ENCODE assay signal across 1 cellular context in genomic region chr14:60164717-60165546, GRCh38.
TF ChIP-seq lines count a peak whose summit lies in the region.

TSS of gene DHRS7 (minus strand) at chr14:60165398. CDS start at chr14:60165309, 89 bp downstream.

TF ChIP-seq in WTC11, 78 proteins besides CTCF, POLR2A, EP300 and RAD21 (continued from another document):
- peak; percentile 99 for TF ChIP-seq HMGXB4 (CRISPR knock-in tag; IDR thresholded peaks at IDR 0.05)
- TF ChIP-seq TP53 (CRISPR knock-in tag; IDR thresholded peaks at IDR 0.05) = peak; percentile 87
- no peak for TF ChIP-seq ZNF121 (CRISPR knock-in tag; IDR thresholded peaks at IDR 0.05)
- no peak for TF ChIP-seq HMGA2 (CRISPR knock-in tag; IDR thresholded peaks at IDR 0.05)
- TF ChIP-seq ZNF396 (CRISPR knock-in tag; IDR thresholded peaks at IDR 0.05; ENCODE audit: borderline replicate concordance) = no peak
- no peak; the same call in 1 of the 2 replicates for TF ChIP-seq TEAD1 (CRISPR knock-in tag; IDR thresholded peaks at IDR 0.05)
- TF ChIP-seq ATF2 (CRISPR knock-in tag; IDR thresholded peaks at IDR 0.05; ENCODE audit: borderline replicate concordance, low read depth) = no peak
- no peak for TF ChIP-seq NR1H2 (CRISPR knock-in tag; IDR thresholded peaks at IDR 0.05)
- TF ChIP-seq ZNF263 (CRISPR knock-in tag; IDR thresholded peaks at IDR 0.05; ENCODE audit: low read depth) = peak; percentile 83
- TF ChIP-seq IRF1 (CRISPR knock-in tag; IDR thresholded peaks at IDR 0.05) = peak; percentile 79; the same call in 1 of the 2 replicates
- peak; percentile 78; the same call in 1 of the 2 replicates for TF ChIP-seq MAX (CRISPR knock-in tag; IDR thresholded peaks at IDR 0.05)
- TF ChIP-seq SOX15 (CRISPR knock-in tag; IDR thresholded peaks at IDR 0.05) = no peak
- no peak for TF ChIP-seq FOXJ3 (CRISPR knock-in tag; IDR thresholded peaks at IDR 0.05; ENCODE audit: borderline replicate concordance)
- 0 out of 2 replicates have a peak, but pooled peaks have one; percentile 45 for TF ChIP-seq RELA (CRISPR knock-in tag; IDR thresholded peaks at IDR 0.05; ENCODE audit: borderline replicate concordance)
- TF ChIP-seq ATF6 (CRISPR knock-in tag; IDR thresholded peaks at IDR 0.05) = no peak
- no peak for TF ChIP-seq SMAD3 (CRISPR knock-in tag; IDR thresholded peaks at IDR 0.05; ENCODE audit: borderline replicate concordance)
- TF ChIP-seq ZNF671 (CRISPR knock-in tag; IDR thresholded peaks at IDR 0.05) = no peak
- no peak for TF ChIP-seq OVOL2 (CRISPR knock-in tag; IDR thresholded peaks at IDR 0.05; ENCODE audit: borderline replicate concordance)
- TF ChIP-seq ZNF138 (CRISPR knock-in tag; conservative IDR thresholded peaks at IDR 0.05) = no peak
- no peak for TF ChIP-seq IRF2 (CRISPR knock-in tag; IDR thresholded peaks at IDR 0.05; ENCODE audit: borderline replicate concordance, low read depth)
- 0 out of 2 replicates have a peak, but pooled peaks have one; percentile 48 for TF ChIP-seq MLX (CRISPR knock-in tag; IDR thresholded peaks at IDR 0.05)
- TF ChIP-seq TEAD4 (CRISPR knock-in tag; IDR thresholded peaks at IDR 0.05) = 0 out of 2 replicates have a peak, but pooled peaks have one; percentile 16
- no peak for TF ChIP-seq ZNF425 (CRISPR knock-in tag; conservative IDR thresholded peaks at IDR 0.05)
- TF ChIP-seq ATF1 (CRISPR knock-in tag; IDR thresholded peaks at IDR 0.05) = no peak
- TF ChIP-seq PRDM15 (CRISPR knock-in tag; IDR thresholded peaks at IDR 0.05) = peak; percentile 41; the same call in 1 of the 2 replicates
- peak; percentile 55 for TF ChIP-seq SP1 (CRISPR knock-in tag; conservative IDR thresholded peaks at IDR 0.05)
- no peak for TF ChIP-seq ZNF317 (CRISPR knock-in tag; IDR thresholded peaks at IDR 0.05; ENCODE audit: borderline replicate concordance, low read depth)
- no peak for TF ChIP-seq MXD4 (CRISPR knock-in tag; IDR thresholded peaks at IDR 0.05; ENCODE audit: borderline replicate concordance)
- TF ChIP-seq ZNF416 (CRISPR knock-in tag; IDR thresholded peaks at IDR 0.05) = 0 out of 2 replicates have a peak, but pooled peaks have one; percentile 29
- TF ChIP-seq EMX1 (CRISPR knock-in tag; IDR thresholded peaks at IDR 0.05) = no peak
- peak; percentile 60; the same call in 1 of the 2 replicates for TF ChIP-seq CREM (CRISPR knock-in tag; IDR thresholded peaks at IDR 0.05)
- no peak for TF ChIP-seq USF2 (CRISPR knock-in tag; IDR thresholded peaks at IDR 0.05)
- no peak for TF ChIP-seq SMAD4 (CRISPR knock-in tag; IDR thresholded peaks at IDR 0.05)
- TF ChIP-seq PREB (CRISPR knock-in tag; IDR thresholded peaks at IDR 0.05; ENCODE audit: borderline replicate concordance) = no peak
- no peak for TF ChIP-seq MYBL2 (CRISPR knock-in tag; IDR thresholded peaks at IDR 0.05)
- 0 out of 2 replicates have a peak, but pooled peaks have one; percentile 36 for TF ChIP-seq CBFB (CRISPR knock-in tag; IDR thresholded peaks at IDR 0.05; ENCODE audit: low read depth)
- TF ChIP-seq NFE2L1 (CRISPR knock-in tag; IDR thresholded peaks at IDR 0.05) = no peak
- no peak for TF ChIP-seq TCF7 (CRISPR knock-in tag; IDR thresholded peaks at IDR 0.05; ENCODE audit: low read depth)
- no peak for TF ChIP-seq NR3C1 (CRISPR knock-in tag; conservative IDR thresholded peaks at IDR 0.05; ENCODE audit: low read depth)
- no peak for TF ChIP-seq STAT6 (CRISPR knock-in tag; conservative IDR thresholded peaks at IDR 0.05; ENCODE audit: low read depth)
- no peak for TF ChIP-seq CDX4 (CRISPR knock-in tag; IDR thresholded peaks at IDR 0.05; ENCODE audit: borderline replicate concordance)
- TF ChIP-seq ZNF232 (CRISPR knock-in tag; IDR thresholded peaks at IDR 0.05) = no peak
- TF ChIP-seq RORB (CRISPR knock-in tag; IDR thresholded peaks at IDR 0.05) = no peak
